Comparison of ENCODE assay signal across 19 cellular contexts in genomic region chr1:21589618-21590017, GRCh38.
"Had no signal": no experiment of that assay in that cellular context is flagged by ENCODE, and none has a peak within 500 bp of the region (broad histone marks: within the 10 kb centered on the region; RNA-seq: fewer than 3 reads in every experiment).

No MANE protein-coding gene starts in this region.

- H3K9me3 ChIP-seq: lower lobe of right lung, prostate gland, suprapubic skin, vagina had no signal

- DNase-seq: dermis blood vessel endothelial cell; effector memory CD8-positive, alpha-beta T cell; immature natural killer cell; left ventricle myocardium superior; lower lobe of right lung; natural killer cell; right cardiac atrium; stimulated activated CD4-positive, alpha-beta T cell treated with anti-CD3 and anti-CD28 coated beads, Interleukin-15, amount 100 ng/mL, for 24 hours; stimulated activated CD4-positive, alpha-beta T cell treated with anti-CD3 and anti-CD28 coated beads, Interleukin-2, amount 100 ng/mL, for 48 hours; stimulated activated naive CD4-positive, alpha-beta T cell; stimulated activated naive CD8-positive, alpha-beta T cell treated with anti-CD3 and anti-CD28 coated beads, Interleukin-15, amount 100 ng/mL, for 72 hours; trophoblast cell had no signal

- H3K4me3 ChIP-seq: coronary artery, lower lobe of right lung, prostate gland, skin epidermis, suprapubic skin, vagina had no signal

- H3K27ac ChIP-seq: coronary artery, lower lobe of right lung, prostate gland, skin epidermis, suprapubic skin, vagina had no signal

- H3K4me1 ChIP-seq: prostate gland had no signal

- H3K36me3 ChIP-seq: lower lobe of right lung, prostate gland, suprapubic skin, vagina had no signal

- FAIRE-seq: endometrium, frontal cortex had no signal

- H3K27me3 ChIP-seq: vagina had no signal

- ATAC-seq: effector memory CD8-positive, alpha-beta T cell; left ventricle myocardium superior; lower lobe of right lung; right cardiac atrium; stimulated activated naive CD8-positive, alpha-beta T cell treated with anti-CD3 and anti-CD28 coated beads, Interleukin-15, amount 100 ng/mL, for 72 hours had no signal
